ENCODE assay signal across 8 cellular contexts in the genomic region with DNA sequence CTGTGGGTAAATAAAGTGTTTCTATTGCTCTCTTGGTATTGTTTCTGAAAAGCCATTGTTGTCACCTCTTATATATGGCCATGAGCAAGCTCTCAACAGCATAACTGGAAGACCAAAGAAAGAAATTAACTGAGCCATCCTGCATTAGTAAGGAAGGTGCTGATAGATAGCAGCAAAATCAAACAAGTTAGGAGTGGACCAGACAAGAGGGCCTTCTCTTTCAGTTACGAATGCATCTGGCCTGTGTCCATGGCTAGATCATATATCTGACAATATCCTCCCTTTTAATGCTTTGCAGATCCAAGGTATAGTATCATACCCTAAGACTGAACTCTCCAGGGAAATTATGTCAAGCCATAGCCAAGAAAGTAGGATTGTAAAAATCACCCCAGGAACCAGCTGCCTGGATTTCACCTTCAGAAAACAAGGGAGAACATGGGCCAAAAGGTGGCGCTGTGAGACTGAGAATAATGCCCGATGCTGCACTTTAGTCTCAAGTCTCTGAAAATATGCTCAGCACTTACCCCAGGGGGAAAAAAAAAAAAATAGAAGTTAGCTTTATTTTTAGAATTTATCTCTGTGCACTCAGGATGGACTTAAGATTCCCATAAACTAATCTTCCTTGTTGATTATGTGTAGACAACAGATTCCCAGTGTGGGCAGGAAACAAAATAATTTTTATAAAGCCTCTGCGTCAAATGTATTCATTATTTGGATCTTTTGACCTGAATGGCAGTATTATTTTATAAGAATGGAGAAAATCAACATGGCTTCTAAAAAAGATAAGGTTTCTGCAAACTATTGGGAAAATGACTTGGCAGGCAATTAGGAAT.
DNase-seq lines count a peak whose midpoint lies in the region; ATAC-seq and TF ChIP-seq lines count a peak whose summit lies in the region.

No MANE protein-coding gene starts in this region.

- no peak for TF ChIP-seq POLR2A in thyroid gland (IDR thresholded peaks at IDR 0.05)

- WGBS in thyroid gland, 2 donors: 43 to 44% methylated on average over 4 of the region's 4 CpGs

- no peak overlapping the region for H3K4me3 Mint-ChIP-seq in osteocyte (ENCODE audit: unreplicated experiment)

- H3K9me3 Mint-ChIP-seq in osteocyte (ENCODE audit: unreplicated experiment): no peaks in the 10 kb centered on the region

- no peak overlapping the region for H3K27ac ChIP-seq in thyroid gland

- intact Hi-C loops in thyroid gland (cut with DNase I): loop anchor here (2.0 to 5.0 kb wide), 3 partner anchors 115 to 660 kb away; no protein-coding TSS in a partner anchor

- peak; percentile 74 for TF ChIP-seq CTCF in LNCAP (IDR thresholded peaks at IDR 0.05)
- peak; percentile 89 for TF ChIP-seq CTCF in osteocyte (IDR thresholded peaks at IDR 0.05)
- peak; percentile 58 to 89 (median 74) for TF ChIP-seq CTCF in thyroid gland (IDR thresholded peaks at IDR 0.05)

- peak overlapping the region; percentile 58 for H3K27ac Mint-ChIP-seq in osteocyte (ENCODE audit: unreplicated experiment)

- no peaks in the 10 kb centered on the region for H3K27me3 Mint-ChIP-seq in osteocyte (ENCODE audit: unreplicated experiment)

- DNase-seq in Ammon's horn (ENCODE audit: low spot score): peak; percentile 89
- peak; percentile 57 to 68 for DNase-seq in SHP77 (lab: John Stamatoyannopoulos, UW)
- peak; percentile 74 for DNase-seq in activated T-helper 9 cell treated with anti-CD3 and anti-CD28 coated beads, Interleukin-2, amount 50 U/mL, for 16 hours (ENCODE audit: low read depth)
- peak; percentile 84 for DNase-seq in foreskin melanocyte
- DNase-seq in osteocyte (ENCODE audit: extremely low spot score, unreplicated experiment): peak; percentile 90
- DNase-seq in thyroid gland: peak; percentile 83 to 89

- H3K9me3 ChIP-seq in thyroid gland: no peaks in the 10 kb centered on the region

- H3K27me3 ChIP-seq in thyroid gland: no peaks in the 10 kb centered on the region

- peaks cover 26% of the 10 kb centered on the region for H3K4me1 Mint-ChIP-seq in osteocyte (ENCODE audit: unreplicated experiment)

- H3K36me3 ChIP-seq in thyroid gland: no peaks in the 10 kb centered on the region

- ATAC-seq in GM19452 (IDR thresholded peaks at IDR 0.05; ENCODE audit: unreplicated experiment): peak; percentile 70

- H3K4me1 ChIP-seq in thyroid gland: no peaks in the 10 kb centered on the region

- H3K36me3 Mint-ChIP-seq in osteocyte (ENCODE audit: unreplicated experiment): no peaks in the 10 kb centered on the region

- no peak overlapping the region for H3K4me3 ChIP-seq in thyroid gland (replicated peaks in 1 of 3)
